ENCODE assay signal across 13 cellular contexts in genomic region chr3:156620260-156620659, GRCh38. TPM values are rescaled to one million over a fixed set of nuclear protein-coding genes. Genes with fewer than 3 reads are reported as not detected.
DNase-seq lines count a peak whose midpoint lies in the region; ATAC-seq and TF ChIP-seq lines count a peak whose summit lies in the region.
"Had no signal": no experiment of that assay in that cellular context is flagged by ENCODE, and none has a peak within 500 bp of the region (broad histone marks: within the 10 kb centered on the region; RNA-seq: fewer than 3 reads in every experiment).

No MANE protein-coding gene starts in this region.

- no peaks in the 10 kb centered on the region for H3K36me3 Mint-ChIP-seq in CD4-positive, alpha-beta T cell (ENCODE audit: low read depth)
- H3K36me3 Mint-ChIP-seq: CD4-positive, alpha-beta memory T cell had no signal

- no peak overlapping the region for H3K4me3 Mint-ChIP-seq in CD4-positive, alpha-beta T cell
- H3K4me3 Mint-ChIP-seq: CD4-positive, alpha-beta memory T cell had no signal

- CTCF ChIA-PET in CD4-positive, alpha-beta T cell (lab: Charles Lee) = no interaction called here

- H3K27ac Mint-ChIP-seq in CD4-positive, alpha-beta T cell = no peak overlapping the region
- H3K27ac Mint-ChIP-seq: CD4-positive, alpha-beta memory T cell had no signal

- no peak overlapping the region for H3K27ac ChIP-seq in CD4-positive, alpha-beta T cell (ENCODE audit: low read depth, low read length)
- H3K27ac ChIP-seq: ascending aorta, testis had no signal

- TF ChIP-seq CTCF in epithelial cell of esophagus (IDR thresholded peaks at IDR 0.05; ENCODE audit: insufficient read depth, low read depth, low read length, missing control alignments) = no peak
- no peak for TF ChIP-seq CTCF in CD4-positive, alpha-beta T cell (IDR thresholded peaks at IDR 0.05)

- H3K9me3 ChIP-seq in CD4-positive, alpha-beta T cell (ENCODE audit: control insufficient read depth, low read length) = no peaks in the 10 kb centered on the region
- H3K9me3 ChIP-seq: ascending aorta, testis had no signal

- H3K9me3 Mint-ChIP-seq in CD4-positive, alpha-beta T cell = no peaks in the 10 kb centered on the region
- H3K9me3 Mint-ChIP-seq: CD4-positive, alpha-beta memory T cell had no signal

- intact Hi-C loops in CD4-positive, alpha-beta T cell (cut with DNase I, micrococcal nuclease) = no loop called here

- H3K27me3 ChIP-seq in CD4-positive, alpha-beta T cell (ENCODE audit: control insufficient read depth, insufficient read depth, low read length) = no peaks in the 10 kb centered on the region
- H3K27me3 ChIP-seq: ascending aorta, testis had no signal

- POLR2A ChIA-PET in CD4-positive, alpha-beta T cell (lab: Charles Lee) = no interaction called here

- DNase-seq in DMS153 treated with DMSO at 0.1 percent for 48 hours (lab: John Stamatoyannopoulos, UW; ENCODE audit: unreplicated experiment) (peak; percentile 79), HT1080 (ENCODE audit: low read depth) (peak; percentile 47), NCI-H510A (lab: John Stamatoyannopoulos, UW) (peak; percentile 70), epithelial cell of esophagus (ENCODE audit: low read depth) (peak; percentile 92)
- DNase-seq in CD4-positive, alpha-beta T cell = no peak
- DNase-seq: CD4-positive, alpha-beta memory T cell; occipital lobe; stimulated activated CD4-positive, alpha-beta T cell treated with anti-CD3 and anti-CD28 coated beads, Interleukin-4, amount 100 ng/mL, for 4 hours; testis had no signal

- no peak for ATAC-seq in GM19452 (IDR thresholded peaks at IDR 0.05; ENCODE audit: unreplicated experiment)
- ATAC-seq in HG03159 (IDR thresholded peaks at IDR 0.05; ENCODE audit: unreplicated experiment) = no peak
- no peak for ATAC-seq in CD4-positive, alpha-beta T cell (ENCODE audit: poor library complexity)
- ATAC-seq in HG02642 (IDR thresholded peaks at IDR 0.05; ENCODE audit: poor library complexity, unreplicated experiment) = no peak

- H3K27me3 Mint-ChIP-seq in CD4-positive, alpha-beta T cell = no peaks in the 10 kb centered on the region
- H3K27me3 Mint-ChIP-seq: CD4-positive, alpha-beta memory T cell had no signal

- H3K4me1 Mint-ChIP-seq in CD4-positive, alpha-beta T cell (ENCODE audit: low read depth) = no peaks in the 10 kb centered on the region
- H3K4me1 Mint-ChIP-seq: CD4-positive, alpha-beta memory T cell had no signal

- H3K4me3 ChIP-seq in epithelial cell of esophagus (ENCODE audit: low read length) = no peak overlapping the region
- H3K4me3 ChIP-seq: ascending aorta, testis had no signal

RNA-seq across cellular contexts. Expression of gene TIPARP, which starts 54.1 kb away (rescaled TPM):
- total RNA-seq in HT1080 (2014; rRNA removed; shearing (Covaris generic)) = 57.9 and 59.0 TPM in 2 replicates
- polyA plus RNA-seq in HT1080 (2015; cell fraction: cytosol; rRNA removed) = 31.9 and 34.8 TPM in 2 replicates
- polyA plus RNA-seq in HT1080 (2015; cell fraction: nucleus; rRNA removed) = 33.0 and 36.8 TPM in 2 replicates
- total RNA-seq in CD4-positive, alpha-beta T cell = 100 to 1,000 TPM; 158 to 166 TPM

Comparison
In these comparisons a context has a peak if more than half of its experiments do, and no peak if none do; other contexts are left out.
1. DNase-seq: peak in DMS153 treated with DMSO at 0.1 percent for 48 hours (single experiment), HT1080 (single experiment), NCI-H510A (single experiment) and epithelial cell of esophagus (single experiment); none in CD4-positive, alpha-beta T cell (0 of 10).